Comparison of ENCODE assay signal across 1 cellular context in the genomic region with DNA sequence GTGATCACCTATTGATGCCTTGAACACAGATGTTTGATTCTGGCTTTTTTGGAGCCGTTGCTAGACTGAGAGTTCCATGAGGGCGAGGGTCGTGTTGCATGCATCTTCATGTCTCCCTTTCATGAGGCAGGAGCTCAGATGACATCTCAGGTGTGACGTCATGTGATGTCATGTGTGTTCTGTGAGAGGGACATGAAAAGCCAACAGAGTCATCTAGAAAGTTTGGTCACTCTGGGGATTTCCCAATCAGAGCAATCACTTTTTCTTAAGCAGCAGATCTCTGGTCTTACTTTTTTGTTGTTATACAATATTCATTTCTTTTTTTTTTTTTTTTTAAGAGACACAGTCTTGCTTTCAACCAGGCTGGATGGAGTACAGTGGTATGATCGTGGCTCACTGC.
TF ChIP-seq lines count a peak whose summit lies in the region.

No MANE protein-coding gene starts in this region.

TF ChIP-seq in GM12878, 131 proteins besides CTCF, POLR2A, EP300 and RAD21 (continued from another document):
- TF ChIP-seq, protein P1, sequence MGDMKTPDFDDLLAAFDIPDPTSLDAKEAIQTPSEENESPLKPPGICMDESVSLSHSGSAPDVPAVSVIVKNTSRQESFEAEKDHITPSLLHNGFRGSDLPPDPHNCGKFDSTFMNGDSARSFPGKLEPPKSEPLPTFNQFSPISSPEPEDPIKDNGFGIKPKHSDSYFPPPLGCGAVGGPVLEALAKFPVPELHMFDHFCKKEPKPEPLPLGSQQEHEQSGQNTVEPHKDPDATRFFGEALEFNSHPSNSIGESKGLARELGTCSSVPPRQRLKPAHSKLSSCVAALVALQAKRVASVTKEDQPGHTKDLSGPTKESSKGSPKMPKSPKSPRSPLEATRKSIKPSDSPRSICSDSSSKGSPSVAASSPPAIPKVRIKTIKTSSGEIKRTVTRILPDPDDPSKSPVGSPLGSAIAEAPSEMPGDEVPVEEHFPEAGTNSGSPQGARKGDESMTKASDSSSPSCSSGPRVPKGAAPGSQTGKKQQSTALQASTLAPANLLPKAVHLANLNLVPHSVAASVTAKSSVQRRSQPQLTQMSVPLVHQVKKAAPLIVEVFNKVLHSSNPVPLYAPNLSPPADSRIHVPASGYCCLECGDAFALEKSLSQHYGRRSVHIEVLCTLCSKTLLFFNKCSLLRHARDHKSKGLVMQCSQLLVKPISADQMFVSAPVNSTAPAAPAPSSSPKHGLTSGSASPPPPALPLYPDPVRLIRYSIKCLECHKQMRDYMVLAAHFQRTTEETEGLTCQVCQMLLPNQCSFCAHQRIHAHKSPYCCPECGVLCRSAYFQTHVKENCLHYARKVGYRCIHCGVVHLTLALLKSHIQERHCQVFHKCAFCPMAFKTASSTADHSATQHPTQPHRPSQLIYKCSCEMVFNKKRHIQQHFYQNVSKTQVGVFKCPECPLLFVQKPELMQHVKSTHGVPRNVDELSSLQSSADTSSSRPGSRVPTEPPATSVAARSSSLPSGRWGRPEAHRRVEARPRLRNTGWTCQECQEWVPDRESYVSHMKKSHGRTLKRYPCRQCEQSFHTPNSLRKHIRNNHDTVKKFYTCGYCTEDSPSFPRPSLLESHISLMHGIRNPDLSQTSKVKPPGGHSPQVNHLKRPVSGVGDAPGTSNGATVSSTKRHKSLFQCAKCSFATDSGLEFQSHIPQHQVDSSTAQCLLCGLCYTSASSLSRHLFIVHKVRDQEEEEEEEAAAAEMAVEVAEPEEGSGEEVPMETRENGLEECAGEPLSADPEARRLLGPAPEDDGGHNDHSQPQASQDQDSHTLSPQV (IDR thresholded peaks at IDR 0.05) = no peak
- peak; percentile 98 for TF ChIP-seq CREB1 (IDR thresholded peaks at IDR 0.05; ENCODE audit: low read depth)
- TF ChIP-seq TARDBP (IDR thresholded peaks at IDR 0.05; ENCODE audit: borderline replicate concordance) = no peak
- TF ChIP-seq HDGF (IDR thresholded peaks at IDR 0.05) = no peak
- no peak for TF ChIP-seq ESRRA (IDR thresholded peaks at IDR 0.05; ENCODE audit: low read length)
